Comparison of ENCODE assay signal across 28 cellular contexts in genomic region chr15:80608688-80609087, GRCh38.
A peak's percentile ranks its signal among the peaks of the same experiment; 100 is the strongest.
DNase-seq lines count a peak whose midpoint lies in the region; ATAC-seq, FAIRE-seq and TF ChIP-seq lines count a peak whose summit lies in the region.
"Had no signal": no experiment of that assay in that cellular context is flagged by ENCODE, and none has a peak within 500 bp of the region (broad histone marks: within the 10 kb centered on the region; RNA-seq: fewer than 3 reads in every experiment).

No MANE protein-coding gene starts in this region.

- H3K9ac ChIP-seq in smooth muscle cell (ENCODE audit: low read depth): no peak overlapping the region

- POLR2A ChIA-PET in A673 (lab: Charles Lee; ENCODE audit: low non-redundant PET): no interaction called here

- no peaks in the 10 kb centered on the region for H3K79me2 ChIP-seq in smooth muscle cell (ENCODE audit: low read depth)

- no peak overlapping the region for H3K4me2 ChIP-seq in smooth muscle cell
- H3K4me2 ChIP-seq: A549 had no signal

- H3K9me3 ChIP-seq in smooth muscle cell (replicated peaks; ENCODE audit: low read depth): no peaks in the 10 kb centered on the region
- no peaks in the 10 kb centered on the region for H3K9me3 ChIP-seq in A673 (ENCODE audit: low read depth, low read length, poor library complexity, severe bottlenecking)
- H3K9me3 ChIP-seq: A549, ascending aorta, upper lobe of left lung had no signal

- BruUV-seq in A673 (replicated peaks; lab: Mats Ljungman, UMichigan): no TSS peak

- CTCF ChIA-PET in activated CD8-positive, alpha-beta memory T cell treated with anti-CD3 and anti-CD28 coated beads, Interleukin-2, amount 10 ng/mL, durations not matched to agents 7 days and 5 days (lab: Charles Lee): no interaction called here
- CTCF ChIA-PET in A673 (lab: Charles Lee): interaction anchor here (0.8 kb wide), 1 partner anchor 168 kb away, joined by 3 read pairs; no protein-coding TSS in a partner anchor

- no peaks in the 10 kb centered on the region for H3K27me3 ChIP-seq in bronchial epithelial cell (ENCODE audit: control insufficient read depth, insufficient read depth, low read length)
- H3K27me3 ChIP-seq in smooth muscle cell (ENCODE audit: low read depth): no peaks in the 10 kb centered on the region
- H3K27me3 ChIP-seq in A673 (replicated peaks; ENCODE audit: insufficient read depth, low read depth, low read length, poor library complexity): no peaks in the 10 kb centered on the region
- H3K27me3 ChIP-seq: ascending aorta, upper lobe of left lung had no signal

- ATAC-seq in activated CD8-positive, alpha-beta memory T cell treated with anti-CD3 and anti-CD28 coated beads, Interleukin-2, amount 10 ng/mL, durations not matched to agents 7 days and 5 days: no peak
- no peak for ATAC-seq in HG03469 (IDR thresholded peaks at IDR 0.05; ENCODE audit: unreplicated experiment)
- no peak for ATAC-seq in activated T-cell treated with anti-CD3 and anti-CD28 coated beads, Interleukin-2, amount 50 U/mL, for 4 hours
- ATAC-seq: A549, HCT116, left colon, PC-3 had no signal

- no peak overlapping the region for H3K27ac Mint-ChIP-seq in activated CD8-positive, alpha-beta memory T cell treated with anti-CD3 and anti-CD28 coated beads, Interleukin-2, amount 10 ng/mL, durations not matched to agents 7 days and 5 days
- H3K27ac Mint-ChIP-seq: activated B cell treated with CpG ODN at 0.5 μM for 24 hours; activated naive CD8-positive, alpha-beta T cell; memory B cell had no signal

- peaks cover 19% of the 10 kb centered on the region for H3K27me3 Mint-ChIP-seq in activated CD8-positive, alpha-beta memory T cell treated with anti-CD3 and anti-CD28 coated beads, Interleukin-2, amount 10 ng/mL, durations not matched to agents 7 days and 5 days
- H3K27me3 Mint-ChIP-seq in activated T-cell treated with anti-CD3 and anti-CD28 coated beads, Interleukin-2, amount 50 U/mL, for 4 hours (ENCODE audit: low read depth): peaks cover 17% of the 10 kb centered on the region
- H3K27me3 Mint-ChIP-seq: memory B cell had no signal

- TF ChIP-seq CTCF in bronchial epithelial cell (IDR thresholded peaks at IDR 0.05; ENCODE audit: insufficient read depth, low read length, severe bottlenecking): no peak
- no peak for TF ChIP-seq CTCF in smooth muscle cell (IDR thresholded peaks at IDR 0.05; ENCODE audit: borderline replicate concordance, insufficient read depth, poor library complexity, severe bottlenecking)
- no peak for TF ChIP-seq CTCF in A673 (conservative IDR thresholded peaks at IDR 0.05; ENCODE audit: low read depth, low read length)

- H3K4me1 Mint-ChIP-seq in activated CD8-positive, alpha-beta memory T cell treated with anti-CD3 and anti-CD28 coated beads, Interleukin-2, amount 10 ng/mL, durations not matched to agents 7 days and 5 days: no peaks in the 10 kb centered on the region
- no peaks in the 10 kb centered on the region for H3K4me1 Mint-ChIP-seq in activated T-cell treated with anti-CD3 and anti-CD28 coated beads, Interleukin-2, amount 50 U/mL, for 4 hours (ENCODE audit: low read depth)
- H3K4me1 Mint-ChIP-seq: activated B cell treated with CpG ODN at 0.5 μM for 24 hours, memory B cell had no signal

- peak; percentile 5 for DNase-seq in activated CD8-positive, alpha-beta memory T cell treated with anti-CD3 and anti-CD28 coated beads for 24 hours
- DNase-seq in activated CD8-positive, alpha-beta memory T cell treated with anti-CD3 and anti-CD28 coated beads, Interleukin-2, amount 10 ng/mL, durations not matched to agents 7 days and 5 days: no peak
- DNase-seq in NCI-H2196 treated with DMSO at 0.1 percent for 48 hours (lab: John Stamatoyannopoulos, UW; ENCODE audit: unreplicated experiment) (peak; percentile 61), bronchial epithelial cell (ENCODE audit: low read depth) (peak; percentile 85), smooth muscle cell (lab: John Stamatoyannopoulos, UW; ENCODE audit: unreplicated experiment) (no peak), A673 (ENCODE audit: low spot score) (no peak)
- DNase-seq in activated T-cell treated with anti-CD3 and anti-CD28 coated beads, Interleukin-2, amount 50 U/mL, for 4 hours: no peak
- DNase-seq: activated B cell treated with CpG ODN at 0.5 μM for 24 hours; activated CD4-positive, alpha-beta T cell treated with anti-CD3 and anti-CD28 coated beads, Interleukin-2, amount 50 U/mL, for 4 hours; activated CD8-positive, alpha-beta memory T cell treated with anti-CD3 and anti-CD28 coated beads, Interleukin-2, amount 50 U/mL, for 48 hours; cerebellar nuclear complex; foreskin fibroblast; left colon; NCI-H1092; nucleus accumbens; PC-3; SIG-M5; stimulated activated CD4-positive, alpha-beta T cell treated with anti-CD3 and anti-CD28 coated beads, Interleukin-1b, Interleukin-23, amount 100 ng/mL, for 48 hours; upper lobe of left lung had no signal

- FAIRE-seq in bronchial epithelial cell (lab: Jason Lieb, UNC): no peak
- FAIRE-seq: A549, GM12892 had no signal

- no peak overlapping the region for H3K27ac ChIP-seq in smooth muscle cell (ENCODE audit: low read depth)
- no peak overlapping the region for H3K27ac ChIP-seq in A673 (ENCODE audit: low read depth, low read length, poor library complexity, severe bottlenecking)
- H3K27ac ChIP-seq: A549, ascending aorta, epithelial cell of prostate, HL-60 had no signal

- H4K20me1 ChIP-seq in smooth muscle cell (ENCODE audit: low read depth): no peaks in the 10 kb centered on the region

- no peak overlapping the region for H3K4me3 ChIP-seq in bronchial epithelial cell (ENCODE audit: low read depth, low read length)
- no peak overlapping the region for H3K4me3 ChIP-seq in smooth muscle cell
- H3K4me3 ChIP-seq in A673 (ENCODE audit: low read depth, low read length, poor library complexity, severe bottlenecking): no peak overlapping the region
- H3K4me3 ChIP-seq: A549, ascending aorta, upper lobe of left lung had no signal

- intact Hi-C loops in A673 (cut with micrococcal nuclease; ENCODE audit: unreplicated experiment): no loop called here

- H3K4me3 Mint-ChIP-seq in activated CD8-positive, alpha-beta memory T cell treated with anti-CD3 and anti-CD28 coated beads, Interleukin-2, amount 10 ng/mL, durations not matched to agents 7 days and 5 days: no peak overlapping the region
- no peak overlapping the region for H3K4me3 Mint-ChIP-seq in activated T-cell treated with anti-CD3 and anti-CD28 coated beads, Interleukin-2, amount 50 U/mL, for 4 hours
- H3K4me3 Mint-ChIP-seq: activated B cell treated with CpG ODN at 0.5 μM for 24 hours; activated naive CD8-positive, alpha-beta T cell; memory B cell had no signal

- H3K36me3 Mint-ChIP-seq in activated CD8-positive, alpha-beta memory T cell treated with anti-CD3 and anti-CD28 coated beads, Interleukin-2, amount 10 ng/mL, durations not matched to agents 7 days and 5 days: no peaks in the 10 kb centered on the region
- H3K36me3 Mint-ChIP-seq in activated T-cell treated with anti-CD3 and anti-CD28 coated beads, Interleukin-2, amount 50 U/mL, for 4 hours (ENCODE audit: insufficient read depth): no peaks in the 10 kb centered on the region
- H3K36me3 Mint-ChIP-seq: activated naive CD8-positive, alpha-beta T cell; memory B cell had no signal

- WGBS in smooth muscle cell (ENCODE audit: low lambda C conversion rate): 63% methylated on average over 1 of the region's 1 CpG

- no peaks in the 10 kb centered on the region for H3K4me1 ChIP-seq in smooth muscle cell (ENCODE audit: low read depth)
- peaks cover 20% of the 10 kb centered on the region for H3K4me1 ChIP-seq in A673 (ENCODE audit: insufficient read depth, low read length, poor library complexity, severe bottlenecking)
- H3K4me1 ChIP-seq: A549, ascending aorta had no signal

- H3K36me3 ChIP-seq in bronchial epithelial cell (ENCODE audit: control insufficient read depth, insufficient read depth, low read length) (no peaks in the 10 kb centered on the region), smooth muscle cell (ENCODE audit: low read depth) (no peaks in the 10 kb centered on the region), A673 (ENCODE audit: insufficient read depth, low read length, poor library complexity, severe bottlenecking) (no peaks in the 10 kb centered on the region)
- H3K36me3 ChIP-seq: ascending aorta, upper lobe of left lung had no signal

- H3K9me3 Mint-ChIP-seq in activated CD8-positive, alpha-beta memory T cell treated with anti-CD3 and anti-CD28 coated beads, Interleukin-2, amount 10 ng/mL, durations not matched to agents 7 days and 5 days (ENCODE audit: low read depth): no peaks in the 10 kb centered on the region
- H3K9me3 Mint-ChIP-seq in activated T-cell treated with anti-CD3 and anti-CD28 coated beads, Interleukin-2, amount 50 U/mL, for 4 hours: no peaks in the 10 kb centered on the region
- H3K9me3 Mint-ChIP-seq: activated B cell treated with CpG ODN at 0.5 μM for 24 hours, memory B cell had no signal

- no peak overlapping the region for H2AFZ ChIP-seq in smooth muscle cell (ENCODE audit: low read depth)

- no peaks in the 10 kb centered on the region for H3F3A ChIP-seq in smooth muscle cell (ENCODE audit: low read depth)

Comparison
In these comparisons a context has a peak if more than half of its experiments do, and no peak if none do; other contexts are left out.
1. DNase-seq: peak in activated CD8-positive, alpha-beta memory T cell treated with anti-CD3 and anti-CD28 coated beads for 24 hours (single experiment), NCI-H2196 treated with DMSO at 0.1 percent for 48 hours (single experiment) and bronchial epithelial cell (single experiment); none in activated CD8-positive, alpha-beta memory T cell treated with anti-CD3 and anti-CD28 coated beads, Interleukin-2, amount 10 ng/mL, durations not matched to agents 7 days and 5 days (single experiment), smooth muscle cell (single experiment), A673 (single experiment) and activated T-cell treated with anti-CD3 and anti-CD28 coated beads, Interleukin-2, amount 50 U/mL, for 4 hours (single experiment).